ENCODE assay signal across 8 cellular contexts in the genomic region with DNA sequence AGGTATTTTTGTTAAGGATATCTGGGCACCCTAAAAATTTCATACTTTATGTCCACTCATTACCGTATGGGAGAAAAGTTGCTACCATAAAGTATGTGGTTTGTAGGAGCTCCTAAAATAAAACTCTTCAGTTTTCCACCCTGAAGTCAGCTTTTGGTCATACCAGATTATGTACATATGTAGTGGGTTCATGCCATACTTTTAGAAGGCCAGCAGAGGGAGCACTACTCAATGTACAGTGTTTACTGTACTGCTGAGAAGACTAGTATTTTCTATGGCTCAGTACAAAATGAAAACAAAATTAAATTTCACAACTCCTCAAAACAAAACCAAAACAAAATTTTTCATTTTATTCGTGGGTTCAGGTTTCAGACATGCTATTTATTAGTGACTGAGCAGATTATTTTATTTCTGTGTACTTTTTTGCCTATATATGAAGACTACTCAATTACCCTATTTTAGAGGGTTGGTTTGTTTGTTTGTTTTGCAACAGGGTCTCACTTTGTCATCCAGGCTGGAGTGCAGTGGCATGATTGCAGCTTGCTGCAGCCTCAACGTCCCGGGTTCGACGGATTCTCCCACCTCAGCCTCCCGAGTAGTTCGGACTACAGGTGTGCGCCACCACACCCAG. TPM values are rescaled to one million over a fixed set of nuclear protein-coding genes. Genes with fewer than 3 reads are reported as not detected.
DNase-seq lines count a peak whose midpoint lies in the region; ATAC-seq, FAIRE-seq and TF ChIP-seq lines count a peak whose summit lies in the region.

No MANE protein-coding gene starts in this region.

- H3K4me1 Mint-ChIP-seq in activated CD8-positive, alpha-beta memory T cell treated with anti-CD3 and anti-CD28 coated beads, Interleukin-2, amount 10 ng/mL, durations not matched to agents 7 days and 5 days = peaks cover 17% of the 10 kb centered on the region
- peaks cover 25% of the 10 kb centered on the region for H3K4me1 Mint-ChIP-seq in activated naive CD8-positive, alpha-beta T cell treated with anti-CD3 and anti-CD28 coated beads for 36 hours
- no peaks in the 10 kb centered on the region for H3K4me1 Mint-ChIP-seq in glutamatergic neuron (ENCODE audit: low read depth, unreplicated experiment)

- no peaks in the 10 kb centered on the region for H3K27me3 ChIP-seq in HAP-1 (ENCODE audit: low read depth)

- TF ChIP-seq CTCF in LNCAP (IDR thresholded peaks at IDR 0.05) (peak; percentile 87), glutamatergic neuron (IDR thresholded peaks at IDR 0.05; ENCODE audit: partially characterized antibody, unreplicated experiment) (peak; percentile 88)

- peaks cover 30% of the 10 kb centered on the region for H3K36me3 ChIP-seq in HAP-1 (replicated peaks)

- in situ Hi-C loops in HAP-1 (cut with MboI; ENCODE audit: low sequenced_read_pairs) = loop anchor here (10.0 kb wide), 1 partner anchor 732 kb away; no protein-coding TSS in a partner anchor

- peaks cover 34% of the 10 kb centered on the region for H3K36me3 Mint-ChIP-seq in activated CD8-positive, alpha-beta memory T cell treated with anti-CD3 and anti-CD28 coated beads, Interleukin-2, amount 10 ng/mL, durations not matched to agents 7 days and 5 days
- H3K36me3 Mint-ChIP-seq in activated naive CD8-positive, alpha-beta T cell treated with anti-CD3 and anti-CD28 coated beads for 36 hours = peaks cover 24% of the 10 kb centered on the region
- no peaks in the 10 kb centered on the region for H3K36me3 Mint-ChIP-seq in glutamatergic neuron (ENCODE audit: unreplicated experiment)

- no peaks in the 10 kb centered on the region for H3K9me3 ChIP-seq in HAP-1

- H3K4me3 Mint-ChIP-seq in activated CD8-positive, alpha-beta memory T cell treated with anti-CD3 and anti-CD28 coated beads, Interleukin-2, amount 10 ng/mL, durations not matched to agents 7 days and 5 days = no peak overlapping the region
- H3K4me3 Mint-ChIP-seq in activated naive CD8-positive, alpha-beta T cell treated with anti-CD3 and anti-CD28 coated beads for 36 hours = no peak overlapping the region
- H3K4me3 Mint-ChIP-seq in glutamatergic neuron (ENCODE audit: unreplicated experiment) = no peak overlapping the region

- no peaks in the 10 kb centered on the region for H3K27me3 Mint-ChIP-seq in activated CD8-positive, alpha-beta memory T cell treated with anti-CD3 and anti-CD28 coated beads, Interleukin-2, amount 10 ng/mL, durations not matched to agents 7 days and 5 days
- H3K27me3 Mint-ChIP-seq in activated naive CD8-positive, alpha-beta T cell treated with anti-CD3 and anti-CD28 coated beads for 36 hours = no peaks in the 10 kb centered on the region
- no peaks in the 10 kb centered on the region for H3K27me3 Mint-ChIP-seq in glutamatergic neuron (ENCODE audit: unreplicated experiment)

- H3K4me1 ChIP-seq in HAP-1 = no peaks in the 10 kb centered on the region

- no peaks in the 10 kb centered on the region for H3K9me3 Mint-ChIP-seq in activated CD8-positive, alpha-beta memory T cell treated with anti-CD3 and anti-CD28 coated beads, Interleukin-2, amount 10 ng/mL, durations not matched to agents 7 days and 5 days (ENCODE audit: low read depth)
- no peaks in the 10 kb centered on the region for H3K9me3 Mint-ChIP-seq in activated naive CD8-positive, alpha-beta T cell treated with anti-CD3 and anti-CD28 coated beads for 36 hours
- no peaks in the 10 kb centered on the region for H3K9me3 Mint-ChIP-seq in glutamatergic neuron (ENCODE audit: unreplicated experiment)

- H3K27ac Mint-ChIP-seq in activated CD8-positive, alpha-beta memory T cell treated with anti-CD3 and anti-CD28 coated beads, Interleukin-2, amount 10 ng/mL, durations not matched to agents 7 days and 5 days = peak overlapping the region; percentile 66
- peak overlapping the region; percentile 23 for H3K27ac Mint-ChIP-seq in activated naive CD8-positive, alpha-beta T cell treated with anti-CD3 and anti-CD28 coated beads for 36 hours
- H3K27ac Mint-ChIP-seq in glutamatergic neuron (ENCODE audit: unreplicated experiment) = no peak overlapping the region

- peak; percentile 68 for DNase-seq in activated CD8-positive, alpha-beta memory T cell treated with anti-CD3 and anti-CD28 coated beads, Interleukin-2, amount 10 ng/mL, durations not matched to agents 7 days and 5 days
- no peak for DNase-seq in activated CD8-positive, alpha-beta memory T cell treated with anti-CD3 and anti-CD28 coated beads, Interleukin-2, amount 50 U/mL, for 48 hours
- DNase-seq in HAP-1 (ENCODE audit: low spot score in 2 of 2) = peak; percentile 69 to 70
- DNase-seq in RCC 7860 (ENCODE audit: low spot score) = peak; percentile 67
- DNase-seq in activated naive CD8-positive, alpha-beta T cell treated with anti-CD3 and anti-CD28 coated beads for 36 hours = no peak
- DNase-seq in glutamatergic neuron = no peak
- DNase-seq in putamen (ENCODE audit: low spot score) = peak; percentile 50

- FAIRE-seq in RCC 7860 (lab: Jason Lieb, UNC) = peak; percentile 85

- no peak overlapping the region for H3K4me3 ChIP-seq in HAP-1

- peak; percentile 100 for ATAC-seq in activated CD8-positive, alpha-beta memory T cell treated with anti-CD3 and anti-CD28 coated beads, Interleukin-2, amount 10 ng/mL, durations not matched to agents 7 days and 5 days

- CTCF ChIA-PET in activated CD8-positive, alpha-beta memory T cell treated with anti-CD3 and anti-CD28 coated beads, Interleukin-2, amount 10 ng/mL, durations not matched to agents 7 days and 5 days (lab: Charles Lee) = interaction anchor here (0.6 to 2.8 kb wide), 33 partner anchors 9 to 733 kb away, joined by 3 to 31 read pairs (median 5); a partner anchor contains a TSS

RNA-seq across cellular contexts. Expression of a gene that starts 24.3 kb away (rescaled TPM):
- 10 to 100 TPM; 19.6 to 20.4 TPM for total RNA-seq in activated CD8-positive, alpha-beta memory T cell treated with anti-CD3 and anti-CD28 coated beads, Interleukin-2, amount 10 ng/mL, durations not matched to agents 7 days and 5 days
- 10 to 100 TPM; 19.9 to 22.5 TPM for total RNA-seq in activated naive CD8-positive, alpha-beta T cell treated with anti-CD3 and anti-CD28 coated beads for 36 hours
- total RNA-seq in glutamatergic neuron (ENCODE audit: unreplicated experiment) = 29.1 TPM

RNA-seq across cellular contexts. Expression of a gene that starts 46.0 kb away (rescaled TPM):
- 10 to 100 TPM; 51.3 to 65.1 TPM for total RNA-seq in activated CD8-positive, alpha-beta memory T cell treated with anti-CD3 and anti-CD28 coated beads, Interleukin-2, amount 10 ng/mL, durations not matched to agents 7 days and 5 days
- 10 to 100 TPM; 57.7 to 58.8 TPM for total RNA-seq in activated naive CD8-positive, alpha-beta T cell treated with anti-CD3 and anti-CD28 coated beads for 36 hours
- total RNA-seq in glutamatergic neuron (ENCODE audit: unreplicated experiment) = 8.9 TPM

Comparison
In these comparisons a context has a peak if more than half of its experiments do, and no peak if none do; other contexts are left out.
1. DNase-seq: peak in activated CD8-positive, alpha-beta memory T cell treated with anti-CD3 and anti-CD28 coated beads, Interleukin-2, amount 10 ng/mL, durations not matched to agents 7 days and 5 days (single experiment), HAP-1 (2 of 2), RCC 7860 (single experiment) and putamen (single experiment); none in activated CD8-positive, alpha-beta memory T cell treated with anti-CD3 and anti-CD28 coated beads, Interleukin-2, amount 50 U/mL, for 48 hours (single experiment), activated naive CD8-positive, alpha-beta T cell treated with anti-CD3 and anti-CD28 coated beads for 36 hours (single experiment) and glutamatergic neuron (single experiment).